In genomic region chr10:96427291-96427690, GRCh38 we compare ENCODE assay signal across 12 cellular contexts.
"Had no signal": no experiment of that assay in that cellular context is flagged by ENCODE, and none has a peak within 500 bp of the region (broad histone marks: within the 10 kb centered on the region; RNA-seq: fewer than 3 reads in every experiment).

No MANE protein-coding gene starts in this region.

- H3K9me3 Mint-ChIP-seq: HFFc6 had no signal

- H3K4me3 ChIP-seq: GM23248, HAP-1 had no signal

- H3K9ac ChIP-seq: GM23248, KMS-11 had no signal

- H3K4me3 Mint-ChIP-seq: HFFc6, IgD-negative memory B cell had no signal

- H3K9me3 ChIP-seq: HAP-1 had no signal

- DNase-seq: GM23248, GOT3, H7, HFFc6, Karpas-422, KBM-7 had no signal

- H3K27ac ChIP-seq: GM23248, HL-60, KMS-11 had no signal

- H3K27ac Mint-ChIP-seq: HFFc6, IgD-negative memory B cell had no signal

- H3K4me1 ChIP-seq: HAP-1 had no signal

- H2AFZ ChIP-seq: GM23248 had no signal

- H3K36me3 ChIP-seq: HAP-1 had no signal

- H3K4me2 ChIP-seq: KMS-11 had no signal

- ATAC-seq: HCT116, HepG2 had no signal
